Comparison of ENCODE assay signal across 28 cellular contexts in genomic region chr15:63409179-63409578, GRCh38. TPM values are rescaled to one million over a fixed set of nuclear protein-coding genes. Genes with fewer than 3 reads are reported as not detected.
"Had no signal": no experiment of that assay in that cellular context is flagged by ENCODE, and none has a peak within 500 bp of the region (broad histone marks: within the 10 kb centered on the region; RNA-seq: fewer than 3 reads in every experiment).

No MANE protein-coding gene starts in this region.

- ATAC-seq: left colon; left lung; lower lobe of right lung; naive thymus-derived CD8-positive, alpha-beta T cell; right cardiac atrium; sciatic nerve; stimulated activated naive B cell treated with anti-CD40 and anti-IgM and Interleukin-4, amounts not matched to agents 10 μg/mL and 1 μg/mL and 100 μg/mL, for 72 hours; upper lobe of right lung had no signal

- H3K36me3 Mint-ChIP-seq: immature natural killer cell; naive thymus-derived CD8-positive, alpha-beta T cell; neural progenitor cell; stimulated activated naive B cell treated with anti-CD40 and anti-IgM and Interleukin-4, amounts not matched to agents 10 μg/mL and 1 μg/mL and 100 μg/mL, for 72 hours had no signal

- H3K36me3 ChIP-seq: left lung, lower lobe of right lung, neural progenitor cell, ovary, suprapubic skin, thoracic aorta, tibial artery, upper lobe of right lung, uterus had no signal

- H3K4me2 ChIP-seq: neural progenitor cell had no signal

- H3K9me3 ChIP-seq: left lung, lower lobe of right lung, ovary, suprapubic skin, thoracic aorta, tibial artery, upper lobe of right lung, uterus had no signal

- H3K4me1 ChIP-seq: lower lobe of right lung, neural progenitor cell, suprapubic skin, tibial artery, upper lobe of right lung, uterus had no signal

- H3K27ac ChIP-seq: left lung, lower lobe of right lung, neural progenitor cell, ovary, skin epidermis, suprapubic skin, thoracic aorta, tibial artery, upper lobe of right lung, uterus had no signal

- H3K4me3 ChIP-seq: left lung, lower lobe of right lung, neural progenitor cell, ovary, skin epidermis, suprapubic skin, thoracic aorta, tibial artery, upper lobe of right lung, uterus had no signal

- H3K9ac ChIP-seq: neural progenitor cell had no signal

- H3K27me3 ChIP-seq: left lung, neural progenitor cell, ovary, suprapubic skin, upper lobe of right lung, uterus had no signal

- H3K9me3 Mint-ChIP-seq: immature natural killer cell; naive thymus-derived CD8-positive, alpha-beta T cell; neural progenitor cell; stimulated activated naive B cell treated with anti-CD40 and anti-IgM and Interleukin-4, amounts not matched to agents 10 μg/mL and 1 μg/mL and 100 μg/mL, for 72 hours; stimulated activated naive CD8-positive, alpha-beta T cell treated with anti-CD3 and anti-CD28 coated beads, Interleukin-15, Interleukin-2, amounts not matched to agents 100 ng/mL and 50 ng/mL, for 24 hours had no signal

- H3K27me3 Mint-ChIP-seq: progenitor cell of endocrine pancreas; stimulated activated naive CD8-positive, alpha-beta T cell treated with anti-CD3 and anti-CD28 coated beads, Interleukin-15, Interleukin-2, amounts not matched to agents 100 ng/mL and 50 ng/mL, for 24 hours had no signal

- H3K4me3 Mint-ChIP-seq: immature natural killer cell; naive thymus-derived CD8-positive, alpha-beta T cell; nephron progenitor cell; neural progenitor cell; stimulated activated naive B cell treated with anti-CD40 and anti-IgM and Interleukin-4, amounts not matched to agents 10 μg/mL and 1 μg/mL and 100 μg/mL, for 72 hours; stimulated activated naive CD8-positive, alpha-beta T cell treated with anti-CD3 and anti-CD28 coated beads, Interleukin-15, Interleukin-2, amounts not matched to agents 100 ng/mL and 50 ng/mL, for 24 hours had no signal

- H3K27ac Mint-ChIP-seq: immature natural killer cell; nephron progenitor cell; neural progenitor cell; progenitor cell of endocrine pancreas; stimulated activated naive B cell treated with anti-CD40 and anti-IgM and Interleukin-4, amounts not matched to agents 10 μg/mL and 1 μg/mL and 100 μg/mL, for 72 hours; stimulated activated naive CD8-positive, alpha-beta T cell treated with anti-CD3 and anti-CD28 coated beads, Interleukin-15, Interleukin-2, amounts not matched to agents 100 ng/mL and 50 ng/mL, for 24 hours had no signal

- H2AFZ ChIP-seq: neural progenitor cell had no signal

- DNase-seq: hypothalamus; immature natural killer cell; kidney; left colon; left lung; lower lobe of right lung; mammary epithelial cell; mesenchymal stem cell; naive thymus-derived CD8-positive, alpha-beta T cell; nephron progenitor cell; ovary; right cardiac atrium; stimulated activated CD4-positive, alpha-beta T cell treated with anti-CD3 and anti-CD28 coated beads, Interleukin-12 subunit alpha, Interleukin-12 subunit beta, amount 100 ng/mL, for 4 hours; stimulated activated CD4-positive, alpha-beta T cell treated with anti-CD3 and anti-CD28 coated beads, Interleukin-15, amount 100 ng/mL, for 24 hours; stimulated activated CD4-positive, alpha-beta T cell treated with anti-CD3 and anti-CD28 coated beads, Interleukin-2, amount 100 ng/mL, for 24 hours; stimulated activated CD4-positive, alpha-beta T cell treated with anti-CD3 and anti-CD28 coated beads, Interleukin-4, amount 100 ng/mL, for 1 hour; stimulated activated naive B cell treated with anti-CD40 and anti-IgM and Interleukin-4, amounts not matched to agents 10 μg/mL and 1 μg/mL and 100 μg/mL, for 72 hours; tibial artery; trophoblast cell; upper lobe of right lung; uterus had no signal

RNA-seq across cellular contexts. Expression of gene CA12, which starts 27.5 kb away (rescaled TPM):
- total RNA-seq: naive thymus-derived CD8-positive, alpha-beta T cell had no signal
- polyA plus RNA-seq: immature natural killer cell; naive thymus-derived CD8-positive, alpha-beta T cell had no signal
